15 cellular contexts compared by ENCODE assay signal in genomic region chr20:2871111-2871465, GRCh38. TPM values are rescaled to one million over a fixed set of nuclear protein-coding genes. Genes with fewer than 3 reads are reported as not detected.
DNase-seq lines count a peak whose midpoint lies in the region; ATAC-seq, FAIRE-seq and TF ChIP-seq lines count a peak whose summit lies in the region.
"Had no signal": no experiment of that assay in that cellular context is flagged by ENCODE, and none has a peak within 500 bp of the region (broad histone marks: within the 10 kb centered on the region; RNA-seq: fewer than 3 reads in every experiment).

No MANE protein-coding gene starts in this region.

- peaks cover 32% of the 10 kb centered on the region for H3K4me1 ChIP-seq in A673 (ENCODE audit: insufficient read depth, low read length, poor library complexity, severe bottlenecking)

- H3K9me3 ChIP-seq in A673 (ENCODE audit: low read depth, low read length, poor library complexity, severe bottlenecking): no peaks in the 10 kb centered on the region
- H3K9me3 ChIP-seq: MG63, pancreas, thyroid gland had no signal

- peak; percentile 69 for FAIRE-seq in GM12891 (lab: Jason Lieb, UNC)
- FAIRE-seq: pancreas had no signal

- peaks cover 2% of the 10 kb centered on the region for H3K36me3 Mint-ChIP-seq in activated naive CD8-positive, alpha-beta T cell

- H3K4me3 Mint-ChIP-seq in activated naive CD8-positive, alpha-beta T cell: peak overlapping the region; percentile 91

- no peak for DNase-seq in A673 (ENCODE audit: low spot score)
- DNase-seq in GM12891 (ENCODE audit: insufficient read length, low spot score): no peak
- peak; percentile 19 for DNase-seq in medulla oblongata (ENCODE audit: extremely low spot score)
- DNase-seq in NCI-H510A (lab: John Stamatoyannopoulos, UW): no peak
- DNase-seq in SHP77 treated with DMSO at 0.1 percent for 48 hours (lab: John Stamatoyannopoulos, UW): no peak
- DNase-seq in DMS114 treated with DMSO at 0.1 percent for 48 hours (lab: John Stamatoyannopoulos, UW; ENCODE audit: unreplicated experiment): no peak
- DNase-seq: kidney glomerular epithelial cell, NCI-H748 treated with DMSO at 0.1 percent for 48 hours, pancreas, thyroid gland had no signal

- TF ChIP-seq CTCF in A673 (conservative IDR thresholded peaks at IDR 0.05; ENCODE audit: low read depth, low read length): no peak

- peak overlapping the region; percentile 56 for H3K27ac ChIP-seq in A673 (ENCODE audit: low read depth, low read length, poor library complexity, severe bottlenecking)
- H3K27ac ChIP-seq: C4-2B, pancreas, thyroid gland had no signal

- POLR2A ChIA-PET in A673 (lab: Charles Lee; ENCODE audit: low non-redundant PET): no interaction called here

- H3K27me3 ChIP-seq in A673 (replicated peaks; ENCODE audit: insufficient read depth, low read depth, low read length, poor library complexity): no peaks in the 10 kb centered on the region
- H3K27me3 ChIP-seq: MG63, pancreas, thyroid gland had no signal

- ATAC-seq in GM19035 (IDR thresholded peaks at IDR 0.05; ENCODE audit: unreplicated experiment): no peak

- no peak overlapping the region for H3K27ac Mint-ChIP-seq in activated naive CD8-positive, alpha-beta T cell

- H3K9me3 Mint-ChIP-seq in activated naive CD8-positive, alpha-beta T cell (ENCODE audit: low read depth): no peaks in the 10 kb centered on the region

- H3K36me3 ChIP-seq in A673 (ENCODE audit: insufficient read depth, low read length, poor library complexity, severe bottlenecking): peaks cover 5% of the 10 kb centered on the region
- H3K36me3 ChIP-seq: MG63, pancreas had no signal

- BruUV-seq in A673 (replicated peaks; lab: Mats Ljungman, UMichigan): no TSS peak

- H3K4me1 Mint-ChIP-seq in activated naive CD8-positive, alpha-beta T cell (ENCODE audit: low read depth): peaks cover 58% of the 10 kb centered on the region

- TF ChIP-seq POLR2A in GM12891 (IDR thresholded peaks at IDR 0.05; ENCODE audit: low read depth, low read length): no peak

- H3K4me3 ChIP-seq in A673 (ENCODE audit: low read depth, low read length, poor library complexity, severe bottlenecking): no peak overlapping the region
- H3K4me3 ChIP-seq: MG63, pancreas, thyroid gland had no signal

- CTCF ChIA-PET in A673 (lab: Charles Lee): no interaction called here

- no peaks in the 10 kb centered on the region for H3K27me3 Mint-ChIP-seq in activated naive CD8-positive, alpha-beta T cell

- intact Hi-C loops in A673 (cut with micrococcal nuclease; ENCODE audit: unreplicated experiment): loop anchor here (5.0 kb wide), 1 partner anchor 126 kb away; no protein-coding TSS in a partner anchor

TF ChIP-seq in GM12891, 5 proteins besides CTCF, POLR2A, EP300 and RAD21:
- TF ChIP-seq POU2F2 (IDR thresholded peaks at IDR 0.05; ENCODE audit: low read depth, low read length): no peak
- TF ChIP-seq SPI1 (IDR thresholded peaks at IDR 0.05; ENCODE audit: low read depth, low read length): no peak
- TF ChIP-seq POLR2AphosphoS5 (IDR thresholded peaks at IDR 0.05; ENCODE audit: low read depth, low read length): no peak
- no peak for TF ChIP-seq PAX5 (IDR thresholded peaks at IDR 0.05; ENCODE audit: insufficient read depth, low read length, severe bottlenecking)
- no peak for TF ChIP-seq TAF1 (IDR thresholded peaks at IDR 0.05; ENCODE audit: low read depth, low read length)

RNA-seq across cellular contexts. Expression of gene PTPRA, which starts 2.2 kb away (rescaled TPM):
- total RNA-seq in A673 (2021): 56.9 and 65.6 TPM in 2 replicates
- 24.2 TPM for polyA plus RNA-seq in GM12891 (2012; ENCODE audit: low read depth, missing spikeins)

RNA-seq across cellular contexts. Expression of gene VPS16, which starts 30.5 kb away (rescaled TPM):
- 37.8 and 39.1 TPM in 2 replicates for total RNA-seq in A673 (2021)
- polyA plus RNA-seq in GM12891 (2012; ENCODE audit: low read depth, missing spikeins): 21.1 TPM

RNA-seq across cellular contexts. Expression of gene PCED1A, which starts 30.6 kb away (rescaled TPM):
- total RNA-seq in A673 (2021): 32.8 and 42.0 TPM in 2 replicates
- 34.7 TPM for polyA plus RNA-seq in GM12891 (2012; ENCODE audit: low read depth, missing spikeins)

RNA-seq across cellular contexts. Expression of gene TMEM239, which starts 54.9 kb away (rescaled TPM):
- total RNA-seq in A673 (2021): not detected in 2 replicates
- polyA plus RNA-seq in GM12891 (2012; ENCODE audit: low read depth, missing spikeins): not detected
- total RNA-seq: cardiac septum, pancreas, thyroid gland had no signal
- polyA plus RNA-seq: pancreas had no signal

RNA-seq across cellular contexts. Expression of gene C20orf141, which starts 56.3 kb away (rescaled TPM):
- total RNA-seq in A673 (2021): not detected in 2 replicates
- not detected for polyA plus RNA-seq in GM12891 (2012; ENCODE audit: low read depth, missing spikeins)
- total RNA-seq: cardiac septum, pancreas, thyroid gland had no signal
